In the genomic region with DNA sequence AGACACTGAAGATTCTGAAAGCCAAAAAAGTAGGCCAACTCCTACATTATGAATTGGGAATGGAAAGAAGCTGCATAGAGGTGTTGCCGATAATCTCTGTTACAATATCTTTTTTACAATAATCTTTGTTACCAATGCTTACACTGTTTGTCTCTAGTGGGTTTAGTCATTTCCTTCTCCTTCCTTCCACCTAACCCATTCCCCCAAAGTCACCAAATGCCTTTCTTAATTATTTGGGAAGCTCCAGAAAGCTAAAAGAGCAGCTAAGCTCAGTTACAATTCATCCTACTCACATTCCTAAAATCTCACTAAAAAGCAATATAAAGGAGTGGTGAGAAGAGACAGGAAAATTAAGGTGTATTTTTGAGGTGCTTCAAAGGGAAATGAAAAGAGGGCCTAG, we compare ENCODE assay signal across 1 cellular context.
TF ChIP-seq lines count a peak whose summit lies in the region.

No MANE protein-coding gene starts in this region.

TF ChIP-seq in GM23338, 12 proteins besides CTCF, POLR2A, EP300 and RAD21 (continued from another document):
- no peak for TF ChIP-seq NANOG (IDR thresholded peaks at IDR 0.05; ENCODE audit: borderline replicate concordance)
TF ChIP-seq in GM23338: peak in this region for 0.
